8 cellular contexts compared by ENCODE assay signal in the genomic region with DNA sequence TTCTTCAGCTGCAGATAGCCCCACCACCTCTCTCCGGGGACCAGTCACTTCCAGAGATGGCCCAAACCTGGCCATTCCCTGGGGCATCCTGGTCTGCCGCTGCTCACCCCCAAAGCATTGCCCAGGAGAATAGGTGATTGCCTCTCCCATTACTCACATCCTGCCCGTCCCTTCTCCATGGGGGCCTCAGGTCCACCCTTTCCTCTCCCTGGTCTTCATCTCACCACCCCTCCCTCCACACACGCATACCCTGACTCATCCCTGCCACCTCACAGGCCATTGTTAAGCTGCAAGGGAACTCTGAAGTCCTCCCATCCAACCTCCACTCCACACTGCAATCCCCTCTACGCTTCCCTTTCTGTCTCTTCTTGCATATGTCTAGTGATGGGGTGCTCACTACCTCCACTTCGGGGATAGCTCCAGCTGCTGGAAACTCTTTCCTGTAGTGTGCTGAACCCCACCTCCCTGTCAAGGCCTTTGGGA. TPM values are rescaled to one million over a fixed set of nuclear protein-coding genes. Genes with fewer than 3 reads are reported as not detected.
DNase-seq lines count a peak whose midpoint lies in the region; ATAC-seq and TF ChIP-seq lines count a peak whose summit lies in the region.

A gene with protein sequence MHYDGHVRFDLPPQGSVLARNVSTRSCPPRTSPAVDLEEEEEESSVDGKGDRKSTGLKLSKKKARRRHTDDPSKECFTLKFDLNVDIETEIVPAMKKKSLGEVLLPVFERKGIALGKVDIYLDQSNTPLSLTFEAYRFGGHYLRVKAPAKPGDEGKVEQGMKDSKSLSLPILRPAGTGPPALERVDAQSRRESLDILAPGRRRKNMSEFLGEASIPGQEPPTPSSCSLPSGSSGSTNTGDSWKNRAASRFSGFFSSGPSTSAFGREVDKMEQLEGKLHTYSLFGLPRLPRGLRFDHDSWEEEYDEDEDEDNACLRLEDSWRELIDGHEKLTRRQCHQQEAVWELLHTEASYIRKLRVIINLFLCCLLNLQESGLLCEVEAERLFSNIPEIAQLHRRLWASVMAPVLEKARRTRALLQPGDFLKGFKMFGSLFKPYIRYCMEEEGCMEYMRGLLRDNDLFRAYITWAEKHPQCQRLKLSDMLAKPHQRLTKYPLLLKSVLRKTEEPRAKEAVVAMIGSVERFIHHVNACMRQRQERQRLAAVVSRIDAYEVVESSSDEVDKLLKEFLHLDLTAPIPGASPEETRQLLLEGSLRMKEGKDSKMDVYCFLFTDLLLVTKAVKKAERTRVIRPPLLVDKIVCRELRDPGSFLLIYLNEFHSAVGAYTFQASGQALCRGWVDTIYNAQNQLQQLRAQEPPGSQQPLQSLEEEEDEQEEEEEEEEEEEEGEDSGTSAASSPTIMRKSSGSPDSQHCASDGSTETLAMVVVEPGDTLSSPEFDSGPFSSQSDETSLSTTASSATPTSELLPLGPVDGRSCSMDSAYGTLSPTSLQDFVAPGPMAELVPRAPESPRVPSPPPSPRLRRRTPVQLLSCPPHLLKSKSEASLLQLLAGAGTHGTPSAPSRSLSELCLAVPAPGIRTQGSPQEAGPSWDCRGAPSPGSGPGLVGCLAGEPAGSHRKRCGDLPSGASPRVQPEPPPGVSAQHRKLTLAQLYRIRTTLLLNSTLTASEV (minus strand): TSS at position 188 of the 483 bp plus-strand sequence. CDS start 14,096 bp downstream, outside the sequence.

- no peaks in the 10 kb centered on the region for H3K36me3 ChIP-seq in BLaER1 treated with 17β-estradiol and CSF1 and Interleukin-3, amounts not matched to agents 10 nM and 100 nM
- H3K36me3 ChIP-seq in left lung, result no peaks in the 10 kb centered on the region
- no peaks in the 10 kb centered on the region for H3K36me3 ChIP-seq in testis (ENCODE audit: low read depth, missing control alignments)

- H3K4me1 ChIP-seq in BLaER1 treated with 17β-estradiol and CSF1 and Interleukin-3, amounts not matched to agents 10 nM and 100 nM, result peaks cover 28 to 64% (median 59%) of the 10 kb centered on the region in 10 experiments
- H3K4me1 ChIP-seq in left lung (peaks cover 11 to 24% of the 10 kb centered on the region in 2 donors), testis (peaks cover 22% of the 10 kb centered on the region)

- no peak for TF ChIP-seq POLR2A in testis (IDR thresholded peaks at IDR 0.05)

- DNase-seq in LNCaP clone FGC (ENCODE audit: low read depth) (no peak), cardiac fibroblast (ENCODE audit: low read depth in 2 of 2) (peak; percentile 47 to 96), left lung (no peak), testis (no peak), middle frontal gyrus (ENCODE audit: extremely low spot score, low spot score) (no peak), SKM-1 treated with dmso at 0.1 percent for 144 hours (lab: John Stamatoyannopoulos, UW; ENCODE audit: unreplicated experiment) (no peak)

- H4K20me1 ChIP-seq in BLaER1 treated with 17β-estradiol and CSF1 and Interleukin-3, amounts not matched to agents 10 nM and 100 nM, result peaks cover 0 to 67% (median 11%) of the 10 kb centered on the region in 11 experiments; a peak in 12 of 22 replicates

- TF ChIP-seq CTCF in LNCaP clone FGC (IDR thresholded peaks at IDR 0.05; ENCODE audit: control insufficient read depth, extremely low read depth, insufficient read depth) (no peak), cardiac fibroblast (IDR thresholded peaks at IDR 0.05; ENCODE audit: low read depth, low read length) (no peak), left lung (IDR thresholded peaks at IDR 0.05) (no peak), testis (IDR thresholded peaks at IDR 0.05) (no peak)

- H3K4me3 ChIP-seq in BLaER1 treated with 17β-estradiol and CSF1 and Interleukin-3, amounts not matched to agents 10 nM and 100 nM, result peak within 1 kb of the TSS; percentile 49 to 72 (median 62)
- H3K4me3 ChIP-seq in LNCaP clone FGC (ENCODE audit: low read depth, low read length), result peak within 1 kb of the TSS; percentile 100
- H3K4me3 ChIP-seq in cardiac fibroblast (replicated peaks in 1 of 2; ENCODE audit: low read depth in 2 of 2, low read length in 2 of 2), result peak within 1 kb of the TSS; percentile 84 to 91
- H3K4me3 ChIP-seq in left lung, result peak within 1 kb of the TSS; percentile 50
- H3K4me3 ChIP-seq in testis, result peak within 1 kb of the TSS; percentile 55 to 66

- H3K27ac ChIP-seq in BLaER1 treated with 17β-estradiol and CSF1 and Interleukin-3, amounts not matched to agents 10 nM and 100 nM, result peak within 1 kb of the TSS in 7 of 11 experiments; percentile 29 to 69 (median 61); a peak in 11 of 22 replicates
- H3K27ac ChIP-seq in left lung (peak within 1 kb of the TSS; percentile 39 to 57), testis (peak within 1 kb of the TSS; percentile 2 to 61)

- H3K9ac ChIP-seq in BLaER1 treated with 17β-estradiol and CSF1 and Interleukin-3, amounts not matched to agents 10 nM and 100 nM, result peak within 1 kb of the TSS in 10 of 11 experiments; percentile 32 to 78 (median 62); a peak in 19 of 22 replicates

- ATAC-seq in left lung (no peak), GM18858 (IDR thresholded peaks at IDR 0.05; ENCODE audit: unreplicated experiment) (no peak)

- WGBS in testis, 2 donors, result 62 to 66% methylated on average over 6 of the region's 6 CpGs

- intact Hi-C loops in left lung (cut with DNase I) (no loop called here), testis (cut with DNase I; ENCODE audit: low total_unique reads) (no loop called here)

- peak within 1 kb of the TSS; percentile 93 to 100 (median 98) for H3K4me2 ChIP-seq in BLaER1 treated with 17β-estradiol and CSF1 and Interleukin-3, amounts not matched to agents 10 nM and 100 nM

- no peaks in the 10 kb centered on the region for H3K9me3 ChIP-seq in BLaER1 treated with 17β-estradiol and CSF1 and Interleukin-3, amounts not matched to agents 10 nM and 100 nM (replicated peaks in 1 of 11)
- no peaks in the 10 kb centered on the region for H3K9me3 ChIP-seq in left lung
- H3K9me3 ChIP-seq in testis, result no peaks in the 10 kb centered on the region

- H3K27me3 ChIP-seq in BLaER1 treated with 17β-estradiol and CSF1 and Interleukin-3, amounts not matched to agents 10 nM and 100 nM, result peaks cover 6 to 70% (median 23%) of the 10 kb centered on the region in 11 experiments
- H3K27me3 ChIP-seq in left lung (peaks cover 0 to 53% of the 10 kb centered on the region in 2 donors), testis (no peaks in the 10 kb centered on the region)

RNA-seq across cellular contexts. Expression of the gene that starts here (rescaled TPM):
- total RNA-seq in left lung (10 to 100 TPM in 1 of 2 donors, 1 to 10 TPM in 1; 6.3 to 10.7 TPM), testis (10 to 100 TPM; 13.7 to 16.4 TPM)
- polyA plus RNA-seq in testis (ENCODE audit: insufficient read depth, low read depth, low replicate concordance), result 8.1 TPM

Comparison
In these comparisons a context has a peak if more than half of its experiments do, and no peak if none do; other contexts are left out.
1. H3K4me3 ChIP-seq: peak in every context shown above with its lines; median percentile 100 in LNCaP clone FGC; 88 in cardiac fibroblast; 62 in BLaER1 treated with 17β-estradiol and CSF1 and Interleukin-3, amounts not matched to agents 10 nM and 100 nM; 60 in testis; 50 in left lung.
2. DNase-seq: peak in cardiac fibroblast (2 of 2); none in LNCaP clone FGC (single experiment), left lung (0 of 2), testis (single experiment), middle frontal gyrus (single experiment) and SKM-1 treated with dmso at 0.1 percent for 144 hours (single experiment).
3. Peak in every context shown above with its lines, with median percentiles within 50 percentile points of each other: H3K27ac ChIP-seq.